9 cellular contexts compared by ENCODE assay signal in the genomic region with DNA sequence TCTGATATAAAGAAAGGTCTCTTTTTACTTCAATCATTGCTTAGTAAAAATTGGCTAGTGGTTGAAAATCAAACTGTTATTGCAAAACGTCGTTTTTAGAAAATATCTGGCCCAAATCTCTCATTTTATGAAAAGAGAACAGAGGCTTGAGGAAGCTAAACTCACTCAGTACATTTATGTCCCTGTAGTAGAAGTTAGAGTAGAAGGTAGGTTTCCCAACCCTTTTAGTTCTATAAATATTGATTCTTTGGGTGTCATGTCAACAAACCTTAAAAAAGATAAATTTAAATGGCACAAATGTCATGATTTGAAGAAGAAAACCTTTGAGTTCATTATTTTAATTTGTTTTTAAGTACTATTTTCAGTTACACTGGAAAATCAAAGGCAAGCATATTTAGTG.
"Had no signal": no experiment of that assay in that cellular context is flagged by ENCODE, and none has a peak within 500 bp of the region (broad histone marks: within the 10 kb centered on the region; RNA-seq: fewer than 3 reads in every experiment).

No MANE protein-coding gene starts in this region.

- H3K9ac ChIP-seq: KMS-11 had no signal

- H3K4me2 ChIP-seq: GM23338, KMS-11 had no signal

- ATAC-seq: GM23338 had no signal

- FAIRE-seq: H1, H54, HTR-8/SVneo had no signal

- H3K4me3 ChIP-seq: GM23338 had no signal

- DNase-seq: H9, HCEC 1CT, HFFc6, KBM-7 had no signal

- H3K27ac ChIP-seq: KMS-11 had no signal

- H2AFZ ChIP-seq: GM23338 had no signal
